ENCODE assay signal across 8 cellular contexts in genomic region chr10:89643812-89644690, GRCh38. TPM values are rescaled to one million over a fixed set of nuclear protein-coding genes. Genes with fewer than 3 reads are reported as not detected.
DNase-seq lines count a peak whose midpoint lies in the region; ATAC-seq and TF ChIP-seq lines count a peak whose summit lies in the region.

No MANE protein-coding gene starts in this region.

- intact Hi-C loops in CD14-positive monocyte (cut with micrococcal nuclease) (loop anchor here (5.0 to 10.0 kb wide), 2 partner anchors 58 to 61 kb away; partner anchors contain the start of gene KIF20B (in 2 of the 2)), lower leg skin (cut with DNase I; ENCODE audit: low total_unique reads) (no loop called here)

- H3K4me3 ChIP-seq in ectodermal cell (ENCODE audit: insufficient read depth, low read depth, low read length) = peak overlapping the region; percentile 81
- H3K4me3 ChIP-seq in lower leg skin (ENCODE audit: low read depth, poor library complexity, severe bottlenecking) = peak overlapping the region; percentile 54

- H3K27ac ChIP-seq in ectodermal cell (ENCODE audit: insufficient read depth, low read depth, low read length, poor library complexity, severe bottlenecking) = peak overlapping the region; percentile 87

- DNase-seq in CD14-positive monocyte (ENCODE audit: low spot score) = peak; percentile 53
- DNase-seq in NCI-H526 (lab: John Stamatoyannopoulos, UW) = peak; percentile 87 to 91
- peak; percentile 27 to 61 for DNase-seq in activated CD4-positive, alpha-beta T cell treated with anti-CD3 and anti-CD28 coated beads, Interleukin-2, amount 50 U/mL, for 24 hours (ENCODE audit: low read depth in 1 of 2, low spot score in 1 of 2)
- DNase-seq in lower leg skin (ENCODE audit: low spot score in 2 of 2) = peak; percentile 77 to 88
- DNase-seq in stimulated activated CD4-positive, alpha-beta T cell treated with anti-CD3 and anti-CD28 coated beads, Interleukin-4, amount 100 ng/mL, for 48 hours (ENCODE audit: low read depth in 2 of 2) = peak; percentile 39 to 62

- 0% methylated on average over 47 to 49 of the region's 49 CpGs for WGBS in ectodermal cell, 2 experiments
- 0% methylated on average over 25 to 40 of the region's 49 CpGs for WGBS in lower leg skin, 2 donors

- H3K27me3 Mint-ChIP-seq in CD14-positive monocyte (ENCODE audit: low read depth in 3 of 3) = peaks cover 2 to 5% (median 4%) of the 10 kb centered on the region in 3 donors

- no peaks in the 10 kb centered on the region for H3K27me3 ChIP-seq in ectodermal cell (ENCODE audit: control insufficient read depth, insufficient read depth, low read length, poor library complexity, severe bottlenecking)

- no peaks in the 10 kb centered on the region for H3K36me3 ChIP-seq in ectodermal cell (ENCODE audit: control insufficient read depth, insufficient read depth, low read length)

- H3K9me3 ChIP-seq in ectodermal cell (ENCODE audit: control insufficient read depth, low read length) = no peaks in the 10 kb centered on the region

- TF ChIP-seq POLR2A in lower leg skin (IDR thresholded peaks at IDR 0.05) = no peak

- peaks cover 10% of the 10 kb centered on the region for H3K4me1 Mint-ChIP-seq in CD14-positive monocyte

- peaks cover 0 to 3% (median 2%) of the 10 kb centered on the region in 7 donors for H3K9me3 Mint-ChIP-seq in CD14-positive monocyte

- no peaks in the 10 kb centered on the region for H3K36me3 Mint-ChIP-seq in CD14-positive monocyte

- no peak for TF ChIP-seq CTCF in CD14-positive monocyte (IDR thresholded peaks at IDR 0.05)
- TF ChIP-seq CTCF in lower leg skin (IDR thresholded peaks at IDR 0.05) = no peak

- peaks cover 8% of the 10 kb centered on the region for H3K4me1 ChIP-seq in ectodermal cell (ENCODE audit: control insufficient read depth, insufficient read depth, low read length)

- H3K27ac Mint-ChIP-seq in CD14-positive monocyte = peak overlapping the region in 2 of 7 donors; percentile 25 to 58

- no peak overlapping the region for H3K4me3 Mint-ChIP-seq in CD14-positive monocyte

- ATAC-seq in GM19351 (IDR thresholded peaks at IDR 0.05; ENCODE audit: unreplicated experiment) (peak; percentile 88), HG03469 (IDR thresholded peaks at IDR 0.05; ENCODE audit: unreplicated experiment) (peak; percentile 68)

RNA-seq across cellular contexts. Expression of gene PANK1, which starts 1.0 kb away (rescaled TPM):
- under 1 TPM; 0.31 to 0.67 TPM for polyA plus RNA-seq in CD14-positive monocyte
- 39.6 TPM for polyA plus RNA-seq in ectodermal cell (2013, experiment 1 of 4)
- polyA plus RNA-seq in ectodermal cell (2013, experiment 2 of 4) = 36.7 TPM
- polyA plus RNA-seq in ectodermal cell (2013, experiment 3 of 4) = 28.7 TPM
- polyA plus RNA-seq in ectodermal cell (2013, experiment 4 of 4) = 29.4 TPM
- total RNA-seq in lower leg skin = 10 to 100 TPM; 10.8 to 36.3 (median 30.2) TPM

RNA-seq across cellular contexts. Expression of gene KIF20B, which starts 57.3 kb away (rescaled TPM):
- 1 to 10 TPM; 1.5 to 3.9 TPM for polyA plus RNA-seq in CD14-positive monocyte
- polyA plus RNA-seq in ectodermal cell (2013, experiment 1 of 4) = 26.6 TPM
- polyA plus RNA-seq in ectodermal cell (2013, experiment 2 of 4) = 29.2 TPM
- polyA plus RNA-seq in ectodermal cell (2013, experiment 3 of 4) = 27.1 TPM
- 28.2 TPM for polyA plus RNA-seq in ectodermal cell (2013, experiment 4 of 4)
- total RNA-seq in lower leg skin = 1 to 10 TPM; 3.2 to 6.2 (median 5.7) TPM

Comparison
In these comparisons a context has a peak if more than half of its experiments do, and no peak if none do; other contexts are left out.
1. Peak in every context shown above with its lines: DNase-seq, ATAC-seq, H3K4me3 ChIP-seq and H3K27ac ChIP-seq.